Comparison of ENCODE assay signal across 12 cellular contexts in the genomic region with DNA sequence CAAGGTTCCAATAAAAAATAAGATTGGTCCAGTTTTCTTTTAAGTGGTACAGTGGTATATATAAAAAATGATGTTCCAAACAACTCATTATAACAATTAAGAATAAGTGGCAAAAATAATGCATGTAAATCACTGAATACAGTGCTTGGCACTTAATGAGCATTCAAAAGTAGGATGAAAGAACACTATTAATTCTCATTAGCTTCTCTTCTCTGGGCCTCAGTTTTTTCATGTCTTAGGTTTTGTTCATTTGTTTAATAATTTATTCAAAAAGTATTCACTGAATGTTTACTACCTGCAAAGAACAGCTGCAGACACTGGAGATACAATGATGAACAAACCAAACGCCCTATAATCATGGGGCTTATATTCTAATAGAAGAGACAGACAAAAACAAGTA. TPM values are rescaled to one million over a fixed set of nuclear protein-coding genes. Genes with fewer than 3 reads are reported as not detected.
DNase-seq lines count a peak whose midpoint lies in the region; ATAC-seq and TF ChIP-seq lines count a peak whose summit lies in the region.
"Had no signal": no experiment of that assay in that cellular context is flagged by ENCODE, and none has a peak within 500 bp of the region (broad histone marks: within the 10 kb centered on the region; RNA-seq: fewer than 3 reads in every experiment).

No MANE protein-coding gene starts in this region.

- H3K27ac ChIP-seq in gastroesophageal sphincter: peak overlapping the region in 3 of 4 donors; percentile 12 to 63 (median 37)
- peak overlapping the region; percentile 41 for H3K27ac ChIP-seq in subcutaneous abdominal adipose tissue (ENCODE audit: low read depth, low read length)
- H3K27ac ChIP-seq: neural progenitor cell, SK-N-MC had no signal

- H3K4me3 Mint-ChIP-seq in activated CD4-positive, alpha-beta T cell treated with anti-CD3 and anti-CD28 coated beads, Interleukin-2, amount 10 ng/mL, durations not matched to agents 7 days and 5 days: no peak overlapping the region
- peak overlapping the region; percentile 5 for H3K4me3 Mint-ChIP-seq in activated T-helper 1 cell treated with anti-CD3 and anti-CD28 coated beads, Interleukin-12 subunit alpha, Interleukin-12 subunit beta, Interleukin-2, Interleukin-4 antibody, amounts not matched to agents 30 ng/mL and 10 ng/mL and 1 ng/mL, durations not matched to agents 14 hours and 24 hours and 36 hours
- H3K4me3 Mint-ChIP-seq: neural progenitor cell had no signal

- no peak for TF ChIP-seq POLR2A in gastroesophageal sphincter (IDR thresholded peaks at IDR 0.05)

- peaks cover 60% of the 10 kb centered on the region for H3K4me1 Mint-ChIP-seq in activated CD4-positive, alpha-beta T cell treated with anti-CD3 and anti-CD28 coated beads, Interleukin-2, amount 10 ng/mL, durations not matched to agents 7 days and 5 days
- peaks cover 72% of the 10 kb centered on the region for H3K4me1 Mint-ChIP-seq in activated T-helper 1 cell treated with anti-CD3 and anti-CD28 coated beads, Interleukin-12 subunit alpha, Interleukin-12 subunit beta, Interleukin-2, Interleukin-4 antibody, amounts not matched to agents 30 ng/mL and 10 ng/mL and 1 ng/mL, durations not matched to agents 14 hours and 24 hours and 36 hours (ENCODE audit: low read depth)

- POLR2A ChIA-PET in activated CD4-positive, alpha-beta T cell treated with anti-CD3 and anti-CD28 coated beads, Interleukin-2, amount 10 ng/mL, durations not matched to agents 7 days and 5 days (lab: Charles Lee): no interaction called here

- intact Hi-C loops in activated T-helper 1 cell treated with anti-CD3 and anti-CD28 coated beads, Interleukin-12 subunit alpha, Interleukin-12 subunit beta, Interleukin-2, Interleukin-4 antibody, amounts not matched to agents 30 ng/mL and 10 ng/mL and 1 ng/mL, durations not matched to agents 14 hours and 24 hours and 36 hours (cut with micrococcal nuclease): no loop called here

- H3K27ac Mint-ChIP-seq in activated CD4-positive, alpha-beta T cell treated with anti-CD3 and anti-CD28 coated beads, Interleukin-2, amount 10 ng/mL, durations not matched to agents 7 days and 5 days: peak overlapping the region; percentile 56
- H3K27ac Mint-ChIP-seq in activated T-helper 1 cell treated with anti-CD3 and anti-CD28 coated beads, Interleukin-12 subunit alpha, Interleukin-12 subunit beta, Interleukin-2, Interleukin-4 antibody, amounts not matched to agents 30 ng/mL and 10 ng/mL and 1 ng/mL, durations not matched to agents 14 hours and 24 hours and 36 hours: peak overlapping the region; percentile 90
- H3K27ac Mint-ChIP-seq: neural progenitor cell had no signal

- peaks cover 58% of the 10 kb centered on the region for H3K36me3 Mint-ChIP-seq in activated CD4-positive, alpha-beta T cell treated with anti-CD3 and anti-CD28 coated beads, Interleukin-2, amount 10 ng/mL, durations not matched to agents 7 days and 5 days (ENCODE audit: low read depth)
- H3K36me3 Mint-ChIP-seq in activated T-helper 1 cell treated with anti-CD3 and anti-CD28 coated beads, Interleukin-12 subunit alpha, Interleukin-12 subunit beta, Interleukin-2, Interleukin-4 antibody, amounts not matched to agents 30 ng/mL and 10 ng/mL and 1 ng/mL, durations not matched to agents 14 hours and 24 hours and 36 hours (ENCODE audit: low read depth): peaks cover 55% of the 10 kb centered on the region

- no peaks in the 10 kb centered on the region for H3K9me3 Mint-ChIP-seq in activated CD4-positive, alpha-beta T cell treated with anti-CD3 and anti-CD28 coated beads, Interleukin-2, amount 10 ng/mL, durations not matched to agents 7 days and 5 days
- no peaks in the 10 kb centered on the region for H3K9me3 Mint-ChIP-seq in activated T-helper 1 cell treated with anti-CD3 and anti-CD28 coated beads, Interleukin-12 subunit alpha, Interleukin-12 subunit beta, Interleukin-2, Interleukin-4 antibody, amounts not matched to agents 30 ng/mL and 10 ng/mL and 1 ng/mL, durations not matched to agents 14 hours and 24 hours and 36 hours
- H3K9me3 Mint-ChIP-seq: neural progenitor cell had no signal

- CTCF ChIA-PET in activated CD4-positive, alpha-beta T cell treated with anti-CD3 and anti-CD28 coated beads, Interleukin-2, amount 10 ng/mL, durations not matched to agents 7 days and 5 days (lab: Charles Lee): interaction anchor here (0.9 to 7.6 kb wide), 3 partner anchors 17 to 40 kb away, joined by 3 to 58 read pairs (median 13); a partner anchor contains a TSS

- ATAC-seq in gastroesophageal sphincter (no peak), GM18520 (IDR thresholded peaks at IDR 0.05; ENCODE audit: unreplicated experiment) (no peak)

- 57 to 67% methylated on average over 1 of the region's 1 CpG for WGBS in gastroesophageal sphincter (ENCODE audit: low coverage in 1 of 2), 2 donors

- no peaks in the 10 kb centered on the region for H3K27me3 Mint-ChIP-seq in activated CD4-positive, alpha-beta T cell treated with anti-CD3 and anti-CD28 coated beads, Interleukin-2, amount 10 ng/mL, durations not matched to agents 7 days and 5 days
- no peaks in the 10 kb centered on the region for H3K27me3 Mint-ChIP-seq in activated T-helper 1 cell treated with anti-CD3 and anti-CD28 coated beads, Interleukin-12 subunit alpha, Interleukin-12 subunit beta, Interleukin-2, Interleukin-4 antibody, amounts not matched to agents 30 ng/mL and 10 ng/mL and 1 ng/mL, durations not matched to agents 14 hours and 24 hours and 36 hours (ENCODE audit: insufficient read depth)

- TF ChIP-seq EP300 in gastroesophageal sphincter (IDR thresholded peaks at IDR 0.05): no peak

- no peak for TF ChIP-seq CTCF in gastroesophageal sphincter (IDR thresholded peaks at IDR 0.05)

- peaks cover 0 to 12% of the 10 kb centered on the region in 2 donors for H3K36me3 ChIP-seq in gastroesophageal sphincter
- peaks cover 8 to 20% (median 11%) of the 10 kb centered on the region in 5 donors for H3K36me3 ChIP-seq in subcutaneous abdominal adipose tissue (ENCODE audit: control insufficient read depth in 5 of 5, insufficient read depth in 5 of 5, low read length in 5 of 5)
- H3K36me3 ChIP-seq: neural progenitor cell had no signal

- H3K9ac ChIP-seq in subcutaneous abdominal adipose tissue (ENCODE audit: low read length in 5 of 5): no peak overlapping the region
- H3K9ac ChIP-seq: neural progenitor cell had no signal

- DNase-seq in activated CD4-positive, alpha-beta T cell treated with anti-CD3 and anti-CD28 coated beads, Interleukin-2, amount 10 ng/mL, durations not matched to agents 7 days and 5 days: no peak
- DNase-seq in activated CD4-positive, alpha-beta T cell treated with anti-CD3 and anti-CD28 coated beads for 4 hours: no peak
- no peak for DNase-seq in activated T-helper 1 cell treated with anti-CD3 and anti-CD28 coated beads, Interleukin-12 subunit alpha, Interleukin-12 subunit beta, Interleukin-2, Interleukin-4 antibody, amounts not matched to agents 30 ng/mL and 10 ng/mL and 1 ng/mL, durations not matched to agents 14 hours and 24 hours and 36 hours (ENCODE audit: low spot score)
- no peak for DNase-seq in activated CD8-positive, alpha-beta memory T cell treated with anti-CD3 and anti-CD28 coated beads for 24 hours
- DNase-seq in NK-92 treated with Interleukin-12 subunit alpha and Interleukin-12 subunit beta, amount 100 ng/mL, for 24 hours (lab: John Stamatoyannopoulos, UW): no peak
- DNase-seq: islet precursor cell, NCI-H82 had no signal

- no peak overlapping the region for H3K4me3 ChIP-seq in gastroesophageal sphincter
- H3K4me3 ChIP-seq in subcutaneous abdominal adipose tissue (ENCODE audit: low read depth in 1 of 5, low read length in 5 of 5): no peak overlapping the region
- H3K4me3 ChIP-seq: neural progenitor cell, SK-N-MC had no signal

- no peaks in the 10 kb centered on the region for H3K27me3 ChIP-seq in gastroesophageal sphincter
- no peaks in the 10 kb centered on the region for H3K27me3 ChIP-seq in subcutaneous abdominal adipose tissue (ENCODE audit: control insufficient read depth in 5 of 5, insufficient read depth in 4 of 5, low read length in 5 of 5)
- H3K27me3 ChIP-seq: neural progenitor cell had no signal

- no peaks in the 10 kb centered on the region for H3K9me3 ChIP-seq in gastroesophageal sphincter
- H3K9me3 ChIP-seq in subcutaneous abdominal adipose tissue (ENCODE audit: control insufficient read depth in 5 of 5, low read length in 5 of 5): no peaks in the 10 kb centered on the region

- H3K4me1 ChIP-seq in gastroesophageal sphincter (peaks cover 11 to 80% (median 29%) of the 10 kb centered on the region in 3 donors), subcutaneous abdominal adipose tissue (ENCODE audit: control insufficient read depth in 5 of 5, insufficient read depth in 5 of 5, low read length in 5 of 5) (peaks cover 6 to 64% (median 44%) of the 10 kb centered on the region in 5 donors)
- H3K4me1 ChIP-seq: neural progenitor cell had no signal

RNA-seq across cellular contexts. Expression of a gene that starts 21.1 kb away (rescaled TPM):
- 10 to 100 TPM; 57.1 to 58.8 TPM for total RNA-seq in activated CD4-positive, alpha-beta T cell treated with anti-CD3 and anti-CD28 coated beads, Interleukin-2, amount 10 ng/mL, durations not matched to agents 7 days and 5 days
- total RNA-seq in activated T-helper 1 cell treated with anti-CD3 and anti-CD28 coated beads, Interleukin-12 subunit alpha, Interleukin-12 subunit beta, Interleukin-2, Interleukin-4 antibody, amounts not matched to agents 30 ng/mL and 10 ng/mL and 1 ng/mL, durations not matched to agents 14 hours and 24 hours and 36 hours: 417 and 420 TPM in 2 replicates
- total RNA-seq in gastroesophageal sphincter: 100 to 1,000 TPM in 3 of 4 donors, 10 to 100 TPM in 1; 71.9 to 171 (median 135) TPM

RNA-seq across cellular contexts. Expression of a gene that starts 37.5 kb away (rescaled TPM):
- 100 to 1,000 TPM; 164 to 193 TPM for total RNA-seq in activated CD4-positive, alpha-beta T cell treated with anti-CD3 and anti-CD28 coated beads, Interleukin-2, amount 10 ng/mL, durations not matched to agents 7 days and 5 days
- 53.3 and 54.4 TPM in 2 replicates for total RNA-seq in activated T-helper 1 cell treated with anti-CD3 and anti-CD28 coated beads, Interleukin-12 subunit alpha, Interleukin-12 subunit beta, Interleukin-2, Interleukin-4 antibody, amounts not matched to agents 30 ng/mL and 10 ng/mL and 1 ng/mL, durations not matched to agents 14 hours and 24 hours and 36 hours
- total RNA-seq in gastroesophageal sphincter: 1 to 10 TPM in 1 of 4 donors, under 1 TPM in 3; 0.13 to 1.4 (median 0.74) TPM

Comparison
In these comparisons a context has a peak if more than half of its experiments do, and no peak if none do; other contexts are left out.
1. RNA of a gene that starts 37.5 kb away (total RNA-seq): 164 to 193 TPM in activated CD4-positive, alpha-beta T cell treated with anti-CD3 and anti-CD28 coated beads, Interleukin-2, amount 10 ng/mL, durations not matched to agents 7 days and 5 days and 53.3 to 54.4 TPM in activated T-helper 1 cell treated with anti-CD3 and anti-CD28 coated beads, Interleukin-12 subunit alpha, Interleukin-12 subunit beta, Interleukin-2, Interleukin-4 antibody, amounts not matched to agents 30 ng/mL and 10 ng/mL and 1 ng/mL, durations not matched to agents 14 hours and 24 hours and 36 hours; 0.13 to 1.4 TPM in gastroesophageal sphincter; every median in the first group is over 10 times any median in the second.